In genomic region chr16:15888072-15888976, GRCh38 we compare ENCODE assay signal across 1 cellular context.
A peak's percentile ranks its signal among the peaks of the same experiment; 100 is the strongest.
TF ChIP-seq lines count a peak whose summit lies in the region.

A gene with protein sequence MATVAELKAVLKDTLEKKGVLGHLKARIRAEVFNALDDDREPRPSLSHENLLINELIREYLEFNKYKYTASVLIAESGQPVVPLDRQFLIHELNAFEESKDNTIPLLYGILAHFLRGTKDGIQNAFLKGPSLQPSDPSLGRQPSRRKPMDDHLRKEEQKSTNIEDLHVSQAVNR (minus strand): TSS chr16:15888603. CDS start chr16:15888585, 18 bp downstream.

TF ChIP-seq in HepG2, 621 proteins besides CTCF, POLR2A, EP300 and RAD21 (continued from another document and continues in another):
- TF ChIP-seq CREB1 (IDR thresholded peaks at IDR 0.05) (peak; percentile 80), CREB1 (CRISPR knock-in tag; IDR thresholded peaks at IDR 0.05) (peak; percentile 80), KDM3A (CRISPR knock-in tag; IDR thresholded peaks at IDR 0.05; ENCODE audit: low read depth) (0 out of 2 replicates have a peak, but pooled peaks have one; percentile 69), IRF9 (CRISPR knock-in tag; IDR thresholded peaks at IDR 0.05; ENCODE audit: borderline replicate concordance) (0 out of 2 replicates have a peak, but pooled peaks have one; percentile 35), RFX3 (CRISPR knock-in tag; IDR thresholded peaks at IDR 0.05) (no peak), ZNF530 (CRISPR knock-in tag; IDR thresholded peaks at IDR 0.05; ENCODE audit: low read depth) (no peak), ZNF234 (CRISPR knock-in tag; conservative IDR thresholded peaks at IDR 0.05) (no peak), CC2D1A (CRISPR knock-in tag; IDR thresholded peaks at IDR 0.05) (0 out of 2 replicates have a peak, but pooled peaks have one; percentile 45), SPEN (CRISPR knock-in tag; IDR thresholded peaks at IDR 0.05; ENCODE audit: low read depth) (peak; percentile 86), PCBP1 (IDR thresholded peaks at IDR 0.05; ENCODE audit: borderline replicate concordance, low read depth, low read length) (no peak), BHLHE40 (IDR thresholded peaks at IDR 0.05; ENCODE audit: low read length) (peak; percentile 33; the same call in 1 of the 2 replicates), SYNCRIP (IDR thresholded peaks at IDR 0.05; ENCODE audit: insufficient read depth, low read depth, low read length) (no peak), ZNF225 (CRISPR knock-in tag; IDR thresholded peaks at IDR 0.05) (no peak), SAP130 (CRISPR knock-in tag; IDR thresholded peaks at IDR 0.05; ENCODE audit: low read depth) (peak; percentile 92), HMG20B (CRISPR knock-in tag; conservative IDR thresholded peaks at IDR 0.05) (0 out of 2 replicates have a peak, but pooled peaks have one; percentile 56), ZNF354B (CRISPR knock-in tag; IDR thresholded peaks at IDR 0.05) (peak; percentile 81; the same call in 1 of the 2 replicates), SATB2 (CRISPR knock-in tag; IDR thresholded peaks at IDR 0.05) (no peak), ZNF788 (CRISPR knock-in tag; IDR thresholded peaks at IDR 0.05; ENCODE audit: borderline replicate concordance) (0 out of 2 replicates have a peak, but pooled peaks have one; percentile 35), ZNF205 (CRISPR knock-in tag; IDR thresholded peaks at IDR 0.05) (0 out of 2 replicates have a peak, but pooled peaks have one; percentile 42), FOXK1 (CRISPR knock-in tag; IDR thresholded peaks at IDR 0.05; ENCODE audit: borderline replicate concordance, low read depth) (peak; percentile 68; the same call in 1 of the 2 replicates), MAF1 (CRISPR knock-in tag; IDR thresholded peaks at IDR 0.05; ENCODE audit: borderline replicate concordance) (no peak), GATAD2A (CRISPR knock-in tag; IDR thresholded peaks at IDR 0.05) (peak; percentile 8; the same call in 1 of the 2 replicates), NCOR1 (IDR thresholded peaks at IDR 0.05; ENCODE audit: borderline replicate concordance, low read length) (peak; percentile 21; the same call in 1 of the 2 replicates), CHD4 (IDR thresholded peaks at IDR 0.05; ENCODE audit: borderline replicate concordance, low read length) (no peak), AGO1 (IDR thresholded peaks at IDR 0.05; ENCODE audit: low read depth, low read length, poor library complexity, severe bottlenecking) (peak; percentile 74), ZNF598 (CRISPR knock-in tag; IDR thresholded peaks at IDR 0.05; ENCODE audit: borderline replicate concordance) (no peak; the same call in 1 of the 2 replicates), DR1 (CRISPR knock-in tag; IDR thresholded peaks at IDR 0.05) (peak; percentile 93), ZNF20 (CRISPR knock-in tag; IDR thresholded peaks at IDR 0.05) (0 out of 2 replicates have a peak, but pooled peaks have one; percentile 45), ZNF160 (CRISPR knock-in tag; IDR thresholded peaks at IDR 0.05) (no peak), HOXD1 (CRISPR knock-in tag; IDR thresholded peaks at IDR 0.05) (peak; percentile 71; the same call in 1 of the 2 replicates), ZC3H4 (CRISPR knock-in tag; IDR thresholded peaks at IDR 0.05; ENCODE audit: borderline replicate concordance) (no peak), ZFP1 (CRISPR knock-in tag; IDR thresholded peaks at IDR 0.05) (peak; percentile 42; the same call in 1 of the 2 replicates), ZNF296 (CRISPR knock-in tag; conservative IDR thresholded peaks at IDR 0.05) (peak; percentile 87; the same call in 1 of the 2 replicates), MAZ (IDR thresholded peaks at IDR 0.05; ENCODE audit: borderline replicate concordance, low read depth, low read length) (peak; percentile 79), MAZ (CRISPR knock-in tag; IDR thresholded peaks at IDR 0.05; ENCODE audit: low read depth) (peak; percentile 50; the same call in 1 of the 2 replicates), ZNF83 (CRISPR knock-in tag; IDR thresholded peaks at IDR 0.05; ENCODE audit: borderline replicate concordance) (no peak), SSRP1 (CRISPR knock-in tag; IDR thresholded peaks at IDR 0.05) (0 out of 2 replicates have a peak, but pooled peaks have one; percentile 24), POLR2AphosphoS5 (IDR thresholded peaks at IDR 0.05; ENCODE audit: low read depth, low read length) (peak; percentile 98), FOXK2 (IDR thresholded peaks at IDR 0.05) (no peak), IKZF4 (CRISPR knock-in tag; IDR thresholded peaks at IDR 0.05; ENCODE audit: borderline replicate concordance, low read depth, not compliant biosample characterization) (peak; percentile 14), ZNF124 (CRISPR knock-in tag; IDR thresholded peaks at IDR 0.05) (peak; percentile 40; the same call in 1 of the 2 replicates)
- TF ChIP-seq, protein P1, sequence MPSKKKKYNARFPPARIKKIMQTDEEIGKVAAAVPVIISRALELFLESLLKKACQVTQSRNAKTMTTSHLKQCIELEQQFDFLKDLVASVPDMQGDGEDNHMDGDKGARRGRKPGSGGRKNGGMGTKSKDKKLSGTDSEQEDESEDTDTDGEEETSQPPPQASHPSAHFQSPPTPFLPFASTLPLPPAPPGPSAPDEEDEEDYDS (CRISPR knock-in tag; IDR thresholded peaks at IDR 0.05) = peak; percentile 98
- TF ChIP-seq, protein P2, sequence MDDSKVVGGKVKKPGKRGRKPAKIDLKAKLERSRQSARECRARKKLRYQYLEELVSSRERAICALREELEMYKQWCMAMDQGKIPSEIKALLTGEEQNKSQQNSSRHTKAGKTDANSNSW (CRISPR knock-in tag; IDR thresholded peaks at IDR 0.05; ENCODE audit: borderline replicate concordance) = no peak; the same call in 1 of the 2 replicates
- TF ChIP-seq, protein P3, sequence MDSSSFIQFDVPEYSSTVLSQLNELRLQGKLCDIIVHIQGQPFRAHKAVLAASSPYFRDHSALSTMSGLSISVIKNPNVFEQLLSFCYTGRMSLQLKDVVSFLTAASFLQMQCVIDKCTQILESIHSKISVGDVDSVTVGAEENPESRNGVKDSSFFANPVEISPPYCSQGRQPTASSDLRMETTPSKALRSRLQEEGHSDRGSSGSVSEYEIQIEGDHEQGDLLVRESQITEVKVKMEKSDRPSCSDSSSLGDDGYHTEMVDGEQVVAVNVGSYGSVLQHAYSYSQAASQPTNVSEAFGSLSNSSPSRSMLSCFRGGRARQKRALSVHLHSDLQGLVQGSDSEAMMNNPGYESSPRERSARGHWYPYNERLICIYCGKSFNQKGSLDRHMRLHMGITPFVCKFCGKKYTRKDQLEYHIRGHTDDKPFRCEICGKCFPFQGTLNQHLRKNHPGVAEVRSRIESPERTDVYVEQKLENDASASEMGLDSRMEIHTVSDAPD (CRISPR knock-in tag; IDR thresholded peaks at IDR 0.05) = 0 out of 2 replicates have a peak, but pooled peaks have one; percentile 43
- TF ChIP-seq, protein P4, sequence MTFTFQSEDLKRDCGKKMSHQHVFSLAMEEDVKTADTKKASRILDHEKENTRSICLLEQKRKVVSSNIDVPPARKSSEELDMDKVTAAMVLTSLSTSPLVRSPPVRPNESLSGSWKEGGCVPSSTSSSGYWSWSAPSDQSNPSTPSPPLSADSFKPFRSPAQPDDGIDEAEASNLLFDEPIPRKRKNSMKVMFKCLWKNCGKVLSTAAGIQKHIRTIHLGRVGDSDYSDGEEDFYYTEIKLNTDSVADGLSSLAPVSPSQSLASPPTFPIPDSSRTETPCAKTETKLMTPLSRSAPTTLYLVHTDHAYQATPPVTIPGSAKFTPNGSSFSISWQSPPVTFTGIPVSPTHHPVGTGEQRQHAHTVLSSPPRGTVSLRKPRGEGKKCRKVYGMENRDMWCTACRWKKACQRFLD (CRISPR knock-in tag; IDR thresholded peaks at IDR 0.05; ENCODE audit: borderline replicate concordance) = no peak; the same call in 1 of the 2 replicates
- TF ChIP-seq, protein P5, sequence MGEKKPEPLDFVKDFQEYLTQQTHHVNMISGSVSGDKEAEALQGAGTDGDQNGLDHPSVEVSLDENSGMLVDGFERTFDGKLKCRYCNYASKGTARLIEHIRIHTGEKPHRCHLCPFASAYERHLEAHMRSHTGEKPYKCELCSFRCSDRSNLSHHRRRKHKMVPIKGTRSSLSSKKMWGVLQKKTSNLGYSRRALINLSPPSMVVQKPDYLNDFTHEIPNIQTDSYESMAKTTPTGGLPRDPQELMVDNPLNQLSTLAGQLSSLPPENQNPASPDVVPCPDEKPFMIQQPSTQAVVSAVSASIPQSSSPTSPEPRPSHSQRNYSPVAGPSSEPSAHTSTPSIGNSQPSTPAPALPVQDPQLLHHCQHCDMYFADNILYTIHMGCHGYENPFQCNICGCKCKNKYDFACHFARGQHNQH (CRISPR knock-in tag; IDR thresholded peaks at IDR 0.05) = peak; percentile 15; the same call in 1 of the 2 replicates
- TF ChIP-seq, protein P6, sequence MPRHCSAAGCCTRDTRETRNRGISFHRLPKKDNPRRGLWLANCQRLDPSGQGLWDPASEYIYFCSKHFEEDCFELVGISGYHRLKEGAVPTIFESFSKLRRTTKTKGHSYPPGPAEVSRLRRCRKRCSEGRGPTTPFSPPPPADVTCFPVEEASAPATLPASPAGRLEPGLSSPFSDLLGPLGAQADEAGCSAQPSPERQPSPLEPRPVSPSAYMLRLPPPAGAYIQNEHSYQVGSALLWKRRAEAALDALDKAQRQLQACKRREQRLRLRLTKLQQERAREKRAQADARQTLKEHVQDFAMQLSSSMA (CRISPR knock-in tag; IDR thresholded peaks at IDR 0.05) = no peak
- TF ChIP-seq, protein P7, sequence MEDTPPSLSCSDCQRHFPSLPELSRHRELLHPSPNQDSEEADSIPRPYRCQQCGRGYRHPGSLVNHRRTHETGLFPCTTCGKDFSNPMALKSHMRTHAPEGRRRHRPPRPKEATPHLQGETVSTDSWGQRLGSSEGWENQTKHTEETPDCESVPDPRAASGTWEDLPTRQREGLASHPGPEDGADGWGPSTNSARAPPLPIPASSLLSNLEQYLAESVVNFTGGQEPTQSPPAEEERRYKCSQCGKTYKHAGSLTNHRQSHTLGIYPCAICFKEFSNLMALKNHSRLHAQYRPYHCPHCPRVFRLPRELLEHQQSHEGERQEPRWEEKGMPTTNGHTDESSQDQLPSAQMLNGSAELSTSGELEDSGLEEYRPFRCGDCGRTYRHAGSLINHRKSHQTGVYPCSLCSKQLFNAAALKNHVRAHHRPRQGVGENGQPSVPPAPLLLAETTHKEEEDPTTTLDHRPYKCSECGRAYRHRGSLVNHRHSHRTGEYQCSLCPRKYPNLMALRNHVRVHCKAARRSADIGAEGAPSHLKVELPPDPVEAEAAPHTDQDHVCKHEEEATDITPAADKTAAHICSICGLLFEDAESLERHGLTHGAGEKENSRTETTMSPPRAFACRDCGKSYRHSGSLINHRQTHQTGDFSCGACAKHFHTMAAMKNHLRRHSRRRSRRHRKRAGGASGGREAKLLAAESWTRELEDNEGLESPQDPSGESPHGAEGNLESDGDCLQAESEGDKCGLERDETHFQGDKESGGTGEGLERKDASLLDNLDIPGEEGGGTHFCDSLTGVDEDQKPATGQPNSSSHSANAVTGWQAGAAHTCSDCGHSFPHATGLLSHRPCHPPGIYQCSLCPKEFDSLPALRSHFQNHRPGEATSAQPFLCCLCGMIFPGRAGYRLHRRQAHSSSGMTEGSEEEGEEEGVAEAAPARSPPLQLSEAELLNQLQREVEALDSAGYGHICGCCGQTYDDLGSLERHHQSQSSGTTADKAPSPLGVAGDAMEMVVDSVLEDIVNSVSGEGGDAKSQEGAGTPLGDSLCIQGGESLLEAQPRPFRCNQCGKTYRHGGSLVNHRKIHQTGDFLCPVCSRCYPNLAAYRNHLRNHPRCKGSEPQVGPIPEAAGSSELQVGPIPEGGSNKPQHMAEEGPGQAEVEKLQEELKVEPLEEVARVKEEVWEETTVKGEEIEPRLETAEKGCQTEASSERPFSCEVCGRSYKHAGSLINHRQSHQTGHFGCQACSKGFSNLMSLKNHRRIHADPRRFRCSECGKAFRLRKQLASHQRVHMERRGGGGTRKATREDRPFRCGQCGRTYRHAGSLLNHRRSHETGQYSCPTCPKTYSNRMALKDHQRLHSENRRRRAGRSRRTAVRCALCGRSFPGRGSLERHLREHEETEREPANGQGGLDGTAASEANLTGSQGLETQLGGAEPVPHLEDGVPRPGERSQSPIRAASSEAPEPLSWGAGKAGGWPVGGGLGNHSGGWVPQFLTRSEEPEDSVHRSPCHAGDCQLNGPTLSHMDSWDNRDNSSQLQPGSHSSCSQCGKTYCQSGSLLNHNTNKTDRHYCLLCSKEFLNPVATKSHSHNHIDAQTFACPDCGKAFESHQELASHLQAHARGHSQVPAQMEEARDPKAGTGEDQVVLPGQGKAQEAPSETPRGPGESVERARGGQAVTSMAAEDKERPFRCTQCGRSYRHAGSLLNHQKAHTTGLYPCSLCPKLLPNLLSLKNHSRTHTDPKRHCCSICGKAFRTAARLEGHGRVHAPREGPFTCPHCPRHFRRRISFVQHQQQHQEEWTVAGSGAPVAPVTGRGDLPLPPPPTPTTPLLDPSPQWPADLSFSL (CRISPR knock-in tag; IDR thresholded peaks at IDR 0.05) = no peak
- TF ChIP-seq, protein P8, sequence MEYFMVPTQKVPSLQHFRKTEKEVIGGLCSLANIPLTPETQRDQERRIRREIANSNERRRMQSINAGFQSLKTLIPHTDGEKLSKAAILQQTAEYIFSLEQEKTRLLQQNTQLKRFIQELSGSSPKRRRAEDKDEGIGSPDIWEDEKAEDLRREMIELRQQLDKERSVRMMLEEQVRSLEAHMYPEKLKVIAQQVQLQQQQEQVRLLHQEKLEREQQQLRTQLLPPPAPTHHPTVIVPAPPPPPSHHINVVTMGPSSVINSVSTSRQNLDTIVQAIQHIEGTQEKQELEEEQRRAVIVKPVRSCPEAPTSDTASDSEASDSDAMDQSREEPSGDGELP (IDR thresholded peaks at IDR 0.05; ENCODE audit: borderline replicate concordance, low read depth) = peak; percentile 47; the same call in 1 of the 2 replicates
- TF ChIP-seq, protein P9, sequence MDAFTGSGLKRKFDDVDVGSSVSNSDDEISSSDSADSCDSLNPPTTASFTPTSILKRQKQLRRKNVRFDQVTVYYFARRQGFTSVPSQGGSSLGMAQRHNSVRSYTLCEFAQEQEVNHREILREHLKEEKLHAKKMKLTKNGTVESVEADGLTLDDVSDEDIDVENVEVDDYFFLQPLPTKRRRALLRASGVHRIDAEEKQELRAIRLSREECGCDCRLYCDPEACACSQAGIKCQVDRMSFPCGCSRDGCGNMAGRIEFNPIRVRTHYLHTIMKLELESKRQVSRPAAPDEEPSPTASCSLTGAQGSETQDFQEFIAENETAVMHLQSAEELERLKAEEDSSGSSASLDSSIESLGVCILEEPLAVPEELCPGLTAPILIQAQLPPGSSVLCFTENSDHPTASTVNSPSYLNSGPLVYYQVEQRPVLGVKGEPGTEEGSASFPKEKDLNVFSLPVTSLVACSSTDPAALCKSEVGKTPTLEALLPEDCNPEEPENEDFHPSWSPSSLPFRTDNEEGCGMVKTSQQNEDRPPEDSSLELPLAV (CRISPR knock-in tag; conservative IDR thresholded peaks at IDR 0.05; ENCODE audit: low read depth) = no peak
